In genomic region chr1:1004780-1005697, GRCh38 we compare ENCODE assay signal across 9 cellular contexts. TPM values are rescaled to one million over a fixed set of nuclear protein-coding genes. Genes with fewer than 3 reads are reported as not detected.
A peak's percentile ranks its signal among the peaks of the same experiment; 100 is the strongest.
DNase-seq lines count a peak whose midpoint lies in the region; ATAC-seq, FAIRE-seq and TF ChIP-seq lines count a peak whose summit lies in the region.
"Had no signal": no experiment of that assay in that cellular context is flagged by ENCODE, and none has a peak within 500 bp of the region (broad histone marks: within the 10 kb centered on the region; RNA-seq: fewer than 3 reads in every experiment).

No MANE protein-coding gene starts in this region.

- no peaks in the 10 kb centered on the region; the same call in 1 of the 2 replicates for H3K36me3 ChIP-seq in Panc1 (ENCODE audit: control insufficient read depth, insufficient read depth, low read length)
- H3K36me3 ChIP-seq in trophoblast cell (ENCODE audit: control insufficient read depth in 1 of 2, insufficient read depth in 2 of 2, low read length in 2 of 2) = no peaks in the 10 kb centered on the region
- H3K36me3 ChIP-seq in esophagus muscularis mucosa = peaks cover 0 to 5% (median 0%) of the 10 kb centered on the region in 4 donors

- no CpG with 5 or more reads among the region's 21 CpGs for WGBS in trophoblast cell (ENCODE audit: extremely low coverage, insufficient coverage, insufficient read length)
- WGBS in esophagus muscularis mucosa = 23% methylated on average over 19 of the region's 21 CpGs

- H3K23ac ChIP-seq in trophoblast cell (ENCODE audit: low read length) = no peak overlapping the region

- in situ Hi-C loops in Panc1 (cut with HindIII; ENCODE audit: low pct_unique_long_range_greater_than_20kb, low sequenced_read_pairs) = no loop called here

- peak overlapping the region; percentile 62 for H3K14ac ChIP-seq in trophoblast cell (ENCODE audit: low read length)

- no peak for TF ChIP-seq EP300 in esophagus muscularis mucosa (IDR thresholded peaks at IDR 0.05)

- FAIRE-seq in GM12891 (lab: Jason Lieb, UNC) = peak; percentile 33

- H3K79me2 ChIP-seq in trophoblast cell (ENCODE audit: control insufficient read depth, insufficient read depth, low read length, poor library complexity) = peaks cover 3% of the 10 kb centered on the region

- 0 out of 2 replicates have a peak overlapping the region, but pooled peaks have one; percentile 6 for H3K27ac ChIP-seq in Panc1 (ENCODE audit: low read length)
- H3K27ac ChIP-seq in trophoblast cell (ENCODE audit: low read depth, low read length) = peak overlapping the region; percentile 18
- H3K27ac ChIP-seq in esophagus muscularis mucosa (replicated peaks in 1 of 4) = no peak overlapping the region

- peaks cover 26% of the 10 kb centered on the region for H3K79me1 ChIP-seq in trophoblast cell (ENCODE audit: low read length)

- H2BK12ac ChIP-seq in trophoblast cell (ENCODE audit: low read length) = peak overlapping the region; percentile 58

- no peak for DNase-seq in GM12891 (ENCODE audit: insufficient read length, low spot score)
- no peak for DNase-seq in Panc1 (ENCODE audit: low read depth, low spot score)
- peak; percentile 60 for DNase-seq in fibroblast of pulmonary artery (ENCODE audit: low read depth)
- peak in 1 of 2 donors; percentile 53 for DNase-seq in trophoblast cell
- no peak for DNase-seq in esophagus muscularis mucosa (ENCODE audit: extremely low spot score)
- DNase-seq in stimulated activated CD4-positive, alpha-beta T cell treated with anti-CD3 and anti-CD28 coated beads, Interleukin-15, amount 100 ng/mL, for 24 hours = no peak

- H4K12ac ChIP-seq in trophoblast cell (ENCODE audit: low read depth, low read length) = no peak overlapping the region

- CTCF ChIA-PET in Panc1 (lab: Charles Lee) = no interaction called here

- H4K8ac ChIP-seq in trophoblast cell (ENCODE audit: low read depth, low read length) = peak overlapping the region; percentile 12

- no peaks in the 10 kb centered on the region for H3K27me3 ChIP-seq in Panc1 (ENCODE audit: control insufficient read depth, insufficient read depth, low read length)
- H3K27me3 ChIP-seq in trophoblast cell (ENCODE audit: insufficient read depth, low read length) = no peaks in the 10 kb centered on the region
- H3K27me3 ChIP-seq in esophagus muscularis mucosa = peaks cover 0 to 47% (median 0%) of the 10 kb centered on the region in 4 donors

- no peak overlapping the region for H3K4me2 ChIP-seq in trophoblast cell (ENCODE audit: low read length)

- H3K4me3 ChIP-seq in Panc1 (ENCODE audit: low read depth in 2 of 2, low read length in 2 of 2) (no peak overlapping the region), fibroblast of pulmonary artery (replicated peaks; ENCODE audit: low read depth, low read length) (no peak overlapping the region), trophoblast cell (ENCODE audit: low read depth, low read length) (no peak overlapping the region), esophagus muscularis mucosa (no peak overlapping the region)

- H3K4ac ChIP-seq in trophoblast cell (ENCODE audit: low read depth, low read length) = no peak overlapping the region

- no peak overlapping the region for H2BK5ac ChIP-seq in trophoblast cell (ENCODE audit: low read depth, low read length, poor library complexity)

- intact Hi-C loops in Panc1 (cut with micrococcal nuclease; ENCODE audit: unreplicated experiment) = no loop called here
- intact Hi-C loops in esophagus muscularis mucosa (cut with DNase I) = no loop called here

- no TSS peak for BruUV-seq in Panc1 (replicated peaks; lab: Mats Ljungman, UMichigan)

- TF ChIP-seq POLR2A in GM12891 (IDR thresholded peaks at IDR 0.05; ENCODE audit: low read depth, low read length) (no peak), esophagus muscularis mucosa (IDR thresholded peaks at IDR 0.05; ENCODE audit: low read depth) (no peak)

- H2AK5ac ChIP-seq in trophoblast cell (ENCODE audit: low read length) = peak overlapping the region; percentile 21

- H3K9me3 ChIP-seq in Panc1 (ENCODE audit: control insufficient read depth, insufficient read depth, low read depth, low read length) (no peaks in the 10 kb centered on the region), trophoblast cell (ENCODE audit: insufficient read depth, low read depth, low read length) (peaks cover 4% of the 10 kb centered on the region), esophagus muscularis mucosa (no peaks in the 10 kb centered on the region)

- peak overlapping the region; percentile 3 for H2BK120ac ChIP-seq in trophoblast cell (ENCODE audit: insufficient read depth, low read length, poor library complexity)

- TF ChIP-seq CTCF in Panc1 (IDR thresholded peaks at IDR 0.05) = no peak
- no peak for TF ChIP-seq CTCF in fibroblast of pulmonary artery (IDR thresholded peaks at IDR 0.05; ENCODE audit: low read length, missing control alignments)
- TF ChIP-seq CTCF in esophagus muscularis mucosa (IDR thresholded peaks at IDR 0.05) = no peak

- H2AFZ ChIP-seq in trophoblast cell (ENCODE audit: insufficient read depth, low read length, poor library complexity) = no peak overlapping the region

- H3K9ac ChIP-seq in trophoblast cell (ENCODE audit: low read length) = no peak overlapping the region

- ATAC-seq in Panc1 (no peak), HG02571 (IDR thresholded peaks at IDR 0.05; ENCODE audit: unreplicated experiment) (no peak), HG02973 (IDR thresholded peaks at IDR 0.05; ENCODE audit: unreplicated experiment) (no peak)

- POLR2A ChIA-PET in Panc1 (lab: Charles Lee) = no interaction called here

- H4K91ac ChIP-seq in trophoblast cell (ENCODE audit: low read depth, low read length) = peak overlapping the region; percentile 59

- H3K4me1 ChIP-seq in Panc1 (ENCODE audit: control insufficient read depth, insufficient read depth, low read length) (peaks cover 24% of the 10 kb centered on the region), trophoblast cell (ENCODE audit: control insufficient read depth in 1 of 2, insufficient read depth in 2 of 2, low read length in 2 of 2) (peaks cover 36 to 49% of the 10 kb centered on the region in 2 experiments), esophagus muscularis mucosa (peaks cover 29 to 43% (median 39%) of the 10 kb centered on the region in 4 donors)

- H3K18ac ChIP-seq in trophoblast cell (ENCODE audit: low read length) = peak overlapping the region; percentile 47

TF ChIP-seq in GM12891, 5 proteins besides CTCF, POLR2A, EP300 and RAD21:
- TF ChIP-seq SPI1 (IDR thresholded peaks at IDR 0.05; ENCODE audit: low read depth, low read length) = no peak
- no peak for TF ChIP-seq TAF1 (IDR thresholded peaks at IDR 0.05; ENCODE audit: low read depth, low read length)
- TF ChIP-seq POU2F2 (IDR thresholded peaks at IDR 0.05; ENCODE audit: low read depth, low read length) = no peak
- no peak for TF ChIP-seq PAX5 (IDR thresholded peaks at IDR 0.05; ENCODE audit: insufficient read depth, low read length, severe bottlenecking)
- no peak for TF ChIP-seq POLR2AphosphoS5 (IDR thresholded peaks at IDR 0.05; ENCODE audit: low read depth, low read length)

RNA-seq across cellular contexts. Expression of gene HES4, which starts 5.1 kb away (rescaled TPM):
- 0.45 TPM for polyA plus RNA-seq in GM12891 (2012; ENCODE audit: low read depth, missing spikeins)
- 74.2 TPM for total RNA-seq in Panc1 (2021; ENCODE audit: unreplicated experiment)
- polyA plus RNA-seq in Panc1 (2012; ENCODE audit: insufficient read length) = 67.0 TPM
- polyA plus RNA-seq in trophoblast cell (2013) = 20.5 and 21.2 TPM in 2 replicates
- total RNA-seq in esophagus muscularis mucosa = 10 to 100 TPM; 37.8 to 90.4 (median 65.0) TPM

RNA-seq across cellular contexts. Expression of gene ISG15, which starts 8.3 kb away (rescaled TPM):
- polyA plus RNA-seq in GM12891 (2012; ENCODE audit: low read depth, missing spikeins) = 191 TPM
- total RNA-seq in Panc1 (2021; ENCODE audit: unreplicated experiment) (102 TPM), esophagus muscularis mucosa (10 to 100 TPM; 39.4 to 74.9 (median 41.1) TPM)
- polyA plus RNA-seq in Panc1 (2012; ENCODE audit: insufficient read length) = 82.4 TPM
- polyA plus RNA-seq in trophoblast cell (2013) = 69.0 and 69.9 TPM in 2 replicates

RNA-seq across cellular contexts. Expression of gene AGRN, which starts 14.9 kb away (rescaled TPM):
- polyA plus RNA-seq in GM12891 (2012; ENCODE audit: low read depth, missing spikeins) = 14.4 TPM
- total RNA-seq in Panc1 (2021; ENCODE audit: unreplicated experiment) (153 TPM), esophagus muscularis mucosa (10 to 100 TPM; 17.0 to 31.6 (median 22.6) TPM)
- 160 TPM for polyA plus RNA-seq in Panc1 (2012; ENCODE audit: insufficient read length)
- 92.6 and 100 TPM in 2 replicates for polyA plus RNA-seq in trophoblast cell (2013)

RNA-seq across cellular contexts. Expression of gene PERM1, which starts 23.1 kb away (rescaled TPM):
- 0.15 TPM for polyA plus RNA-seq in GM12891 (2012; ENCODE audit: low read depth, missing spikeins)
- total RNA-seq in Panc1 (2021; ENCODE audit: unreplicated experiment) = 1.5 TPM
- polyA plus RNA-seq in Panc1 (2012; ENCODE audit: insufficient read length) = 4.7 TPM
- not detected in 2 replicates for polyA plus RNA-seq in trophoblast cell (2013)
- under 1 TPM; 0.11 to 0.50 (median 0.30) TPM for total RNA-seq in esophagus muscularis mucosa
- total RNA-seq: kidney epithelial cell had no signal

RNA-seq across cellular contexts. Expression of gene PLEKHN1, which starts 38.8 kb away (rescaled TPM):
- polyA plus RNA-seq in GM12891 (2012; ENCODE audit: low read depth, missing spikeins) = 0.22 TPM
- total RNA-seq in Panc1 (2021; ENCODE audit: unreplicated experiment) (9.8 TPM), esophagus muscularis mucosa (under 1 TPM in 3 of 4 donors, not detected in 1; 0.17 to 0.50 (median 0.19) TPM)
- polyA plus RNA-seq in Panc1 (2012; ENCODE audit: insufficient read length) = 12.0 TPM
- 1.9 and 2.1 TPM in 2 replicates for polyA plus RNA-seq in trophoblast cell (2013)

Comparison
In these comparisons a context has a peak if more than half of its experiments do, and no peak if none do; other contexts are left out.
1. H3K27ac ChIP-seq: peak in Panc1 (single experiment) and trophoblast cell (single experiment); none in esophagus muscularis mucosa (0 of 4).